ENCODE assay signal across 8 cellular contexts in genomic region chr5:137734962-137735530, GRCh38.
A peak's percentile ranks its signal among the peaks of the same experiment; 100 is the strongest.
DNase-seq lines count a peak whose midpoint lies in the region; ATAC-seq lines count a peak whose summit lies in the region.

No MANE protein-coding gene starts in this region.

- H3K9me3 ChIP-seq in iPS DF 6.9 (ENCODE audit: control insufficient read depth, insufficient read depth, low read length) = no peaks in the 10 kb centered on the region

- peak; percentile 18 for DNase-seq in stimulated activated CD4-positive, alpha-beta T cell treated with anti-CD3 and anti-CD28 coated beads, Interleukin-4, amount 100 ng/mL, for 1 hour
- no peak for DNase-seq in stimulated activated CD4-positive, alpha-beta T cell treated with anti-CD3 and anti-CD28 coated beads, Interleukin-4, amount 100 ng/mL, for 24 hours
- no peak for DNase-seq in iPS DF 6.9 (ENCODE audit: low read depth, low spot score)
- no peak for DNase-seq in skeletal muscle cell (ENCODE audit: low read depth)
- DNase-seq in NCI-H446 treated with DMSO at 0.1 percent for 48 hours (lab: John Stamatoyannopoulos, UW) = no peak
- no peak for DNase-seq in RPMI8226

- no peaks in the 10 kb centered on the region for H3K36me3 ChIP-seq in iPS DF 6.9 (ENCODE audit: control insufficient read depth, insufficient read depth, low read length)

- H3K27me3 ChIP-seq in iPS DF 6.9 (ENCODE audit: control insufficient read depth, insufficient read depth, low read length) = no peaks in the 10 kb centered on the region

- peak; percentile 5 for ATAC-seq in HG03378 (IDR thresholded peaks at IDR 0.05; ENCODE audit: unreplicated experiment)

- H3K4me1 ChIP-seq in iPS DF 6.9 (ENCODE audit: control insufficient read depth, insufficient read depth, low read length) = peaks cover 2% of the 10 kb centered on the region; the same call in 1 of the 2 replicates

- no CpG with 5 or more reads among the region's 14 CpGs for WGBS in iPS DF 6.9 (ENCODE audit: insufficient coverage, insufficient read length)

- H3K27ac ChIP-seq in angular gyrus (ENCODE audit: low read depth, low read length) (peak overlapping the region; percentile 42), iPS DF 6.9 (ENCODE audit: low read length) (no peak overlapping the region)

- H3K4me3 ChIP-seq in iPS DF 6.9 (ENCODE audit: low read length) (peak overlapping the region; percentile 43; the same call in 1 of the 2 replicates), skeletal muscle cell (ENCODE audit: low read depth, low read length) (peak overlapping the region; percentile 56)
